In genomic region chr9:106104887-106105286, GRCh38 we compare ENCODE assay signal across 18 cellular contexts.
"Had no signal": no experiment of that assay in that cellular context is flagged by ENCODE, and none has a peak within 500 bp of the region (broad histone marks: within the 10 kb centered on the region; RNA-seq: fewer than 3 reads in every experiment).

No MANE protein-coding gene starts in this region.

- H3K36me3 ChIP-seq: colonic mucosa, left ventricle myocardium inferior, upper lobe of left lung, WERI-Rb-1 had no signal

- H3K4me1 ChIP-seq: colonic mucosa, left ventricle myocardium inferior, upper lobe of left lung had no signal

- H3K27ac Mint-ChIP-seq: activated CD4-positive, alpha-beta T cell treated with anti-CD3 and anti-CD28 coated beads for 36 hours; activated CD8-positive, alpha-beta T cell treated with anti-CD3 and anti-CD28 coated beads, Interleukin-2, amount 10 ng/mL, durations not matched to agents 7 days and 5 days; activated naive CD4-positive, alpha-beta T cell treated with anti-CD3 and anti-CD28 coated beads for 36 hours; activated T-helper 1 cell treated with anti-CD3 and anti-CD28 coated beads, Interleukin-12 subunit alpha, Interleukin-12 subunit beta, Interleukin-2, Interleukin-4 antibody, amounts not matched to agents 30 ng/mL and 10 ng/mL and 1 ng/mL, durations not matched to agents 14 hours and 24 hours and 36 hours; memory B cell; nephron; stimulated activated naive CD8-positive, alpha-beta T cell treated with anti-CD3 and anti-CD28 coated beads, Interleukin-15, Interleukin-2, amounts not matched to agents 100 ng/mL and 50 ng/mL, for 24 hours had no signal

- H3K27me3 ChIP-seq: colonic mucosa, upper lobe of left lung had no signal

- H3K4me3 Mint-ChIP-seq: activated CD4-positive, alpha-beta T cell treated with anti-CD3 and anti-CD28 coated beads for 36 hours; activated CD8-positive, alpha-beta T cell treated with anti-CD3 and anti-CD28 coated beads, Interleukin-2, amount 10 ng/mL, durations not matched to agents 7 days and 5 days; activated naive CD4-positive, alpha-beta T cell treated with anti-CD3 and anti-CD28 coated beads for 36 hours; activated T-helper 1 cell treated with anti-CD3 and anti-CD28 coated beads, Interleukin-12 subunit alpha, Interleukin-12 subunit beta, Interleukin-2, Interleukin-4 antibody, amounts not matched to agents 30 ng/mL and 10 ng/mL and 1 ng/mL, durations not matched to agents 14 hours and 24 hours and 36 hours; memory B cell; nephron; stimulated activated naive CD8-positive, alpha-beta T cell treated with anti-CD3 and anti-CD28 coated beads, Interleukin-15, Interleukin-2, amounts not matched to agents 100 ng/mL and 50 ng/mL, for 24 hours had no signal

- DNase-seq: activated CD4-positive, alpha-beta T cell treated with anti-CD3 and anti-CD28 coated beads for 36 hours; activated CD8-positive, alpha-beta memory T cell treated with anti-CD3 and anti-CD28 coated beads, Interleukin-2, amount 50 U/mL, for 48 hours; activated CD8-positive, alpha-beta T cell treated with anti-CD3 and anti-CD28 coated beads, Interleukin-2, amount 10 ng/mL, durations not matched to agents 7 days and 5 days; activated naive CD4-positive, alpha-beta T cell treated with anti-CD3 and anti-CD28 coated beads for 36 hours; caudate nucleus; colonic mucosa; effector memory CD4-positive, alpha-beta T cell; left ventricle myocardium inferior; stimulated activated CD4-positive, alpha-beta T cell treated with anti-CD3 and anti-CD28 coated beads, Interleukin-2, amount 100 ng/mL, for 24 hours; T-helper 9 cell; upper lobe of left lung; WERI-Rb-1 had no signal

- H3K4me3 ChIP-seq: colonic mucosa, left ventricle myocardium inferior, upper lobe of left lung had no signal

- H3K27me3 Mint-ChIP-seq: activated CD4-positive, alpha-beta T cell treated with anti-CD3 and anti-CD28 coated beads for 36 hours; memory B cell; stimulated activated naive CD8-positive, alpha-beta T cell treated with anti-CD3 and anti-CD28 coated beads, Interleukin-15, Interleukin-2, amounts not matched to agents 100 ng/mL and 50 ng/mL, for 24 hours had no signal

- H3K9me3 ChIP-seq: colonic mucosa, left ventricle myocardium inferior, upper lobe of left lung had no signal

- H3K36me3 Mint-ChIP-seq: memory B cell had no signal

- H3K27ac ChIP-seq: colonic mucosa, epithelial cell of prostate, left ventricle myocardium inferior, upper lobe of left lung, WERI-Rb-1 had no signal

- ATAC-seq: activated CD4-positive, alpha-beta T cell treated with anti-CD3 and anti-CD28 coated beads for 36 hours; activated CD8-positive, alpha-beta T cell treated with anti-CD3 and anti-CD28 coated beads, Interleukin-2, amount 10 ng/mL, durations not matched to agents 7 days and 5 days; sciatic nerve had no signal

- H3K4me1 Mint-ChIP-seq: activated CD4-positive, alpha-beta T cell treated with anti-CD3 and anti-CD28 coated beads for 36 hours; nephron had no signal
